8 cellular contexts compared by ENCODE assay signal in genomic region chr2:50591021-50591420, GRCh38.
"Had no signal": no experiment of that assay in that cellular context is flagged by ENCODE, and none has a peak within 500 bp of the region (broad histone marks: within the 10 kb centered on the region; RNA-seq: fewer than 3 reads in every experiment).

No MANE protein-coding gene starts in this region.

- FAIRE-seq: G401.6, GM12878, GM12891, GM12892, GM18507, GM19239 had no signal

- H3K4me3 ChIP-seq: GM12878 had no signal

- DNase-seq: GDM1, GF-D8 had no signal
